In genomic region chr4:92129408-92129994, GRCh38 we compare ENCODE assay signal across 19 cellular contexts.
DNase-seq lines count a peak whose midpoint lies in the region; ATAC-seq, FAIRE-seq and TF ChIP-seq lines count a peak whose summit lies in the region.
"Had no signal": no experiment of that assay in that cellular context is flagged by ENCODE, and none has a peak within 500 bp of the region (broad histone marks: within the 10 kb centered on the region; RNA-seq: fewer than 3 reads in every experiment).

No MANE protein-coding gene starts in this region.

- peak; percentile 28 for ATAC-seq in gastroesophageal sphincter
- ATAC-seq in HG03039 (IDR thresholded peaks at IDR 0.05; ENCODE audit: unreplicated experiment) = no peak
- ATAC-seq: K562 had no signal

- TF ChIP-seq CTCF in astrocyte (IDR thresholded peaks at IDR 0.05; ENCODE audit: insufficient read depth, low read depth, low read length) (no peak), gastroesophageal sphincter (IDR thresholded peaks at IDR 0.05) (no peak), spleen (IDR thresholded peaks at IDR 0.05 in 8 of 11, conservative IDR thresholded peaks at IDR 0.05 in 3 of 11) (no peak), foreskin fibroblast (IDR thresholded peaks at IDR 0.05; ENCODE audit: low read depth, low read length) (no peak), type B pancreatic cell (conservative IDR thresholded peaks at IDR 0.05) (no peak)

- H3K4me1 ChIP-seq in astrocyte (ENCODE audit: insufficient read depth, low read length) (no peaks in the 10 kb centered on the region), gastroesophageal sphincter (no peaks in the 10 kb centered on the region), spleen (no peaks in the 10 kb centered on the region)
- H3K4me1 ChIP-seq: BE2C had no signal

- H3K36me3 ChIP-seq in astrocyte (ENCODE audit: insufficient read depth, low read length) = no peaks in the 10 kb centered on the region
- no peaks in the 10 kb centered on the region for H3K36me3 ChIP-seq in gastroesophageal sphincter
- H3K36me3 ChIP-seq in spleen = no peaks in the 10 kb centered on the region
- H3K36me3 ChIP-seq: BE2C had no signal

- intact Hi-C loops in spleen (cut with DNase I; ENCODE audit: low total_unique reads) = no loop called here

- peak overlapping the region; percentile 44 for H3K27ac Mint-ChIP-seq in astrocyte (ENCODE audit: unreplicated experiment)
- H3K27ac Mint-ChIP-seq in type B pancreatic cell = no peak overlapping the region
- H3K27ac Mint-ChIP-seq: CD4-positive, CD25-positive, alpha-beta regulatory T cell; CD8-positive, alpha-beta memory T cell; H9 had no signal

- FAIRE-seq in astrocyte (lab: Jason Lieb, UNC) = no peak
- FAIRE-seq: D721Med, G401.6, GM12892, GM18507, K562 had no signal

- H3K9me3 Mint-ChIP-seq in astrocyte (ENCODE audit: unreplicated experiment) = no peaks in the 10 kb centered on the region
- peaks cover 3% of the 10 kb centered on the region for H3K9me3 Mint-ChIP-seq in type B pancreatic cell

- no peak overlapping the region for H2AFZ ChIP-seq in astrocyte (ENCODE audit: low read depth, low read length)

- DNase-seq in astrocyte (ENCODE audit: low read depth) = no peak
- DNase-seq in spleen = peak; percentile 44
- DNase-seq in foreskin fibroblast = no peak
- no peak for DNase-seq in type B pancreatic cell (ENCODE audit: extremely low spot score, unreplicated experiment)
- DNase-seq: ACHN; BE2C; C1 segment of cervical spinal cord; CD4-positive, CD25-positive, alpha-beta regulatory T cell; CD8-positive, alpha-beta memory T cell; COR-L47; GOT3; H9 had no signal

- H3K4me3 Mint-ChIP-seq in astrocyte (ENCODE audit: unreplicated experiment) (no peak overlapping the region), type B pancreatic cell (no peak overlapping the region)
- H3K4me3 Mint-ChIP-seq: CD4-positive, CD25-positive, alpha-beta regulatory T cell; CD8-positive, alpha-beta memory T cell; H9 had no signal

- H3K9ac ChIP-seq in astrocyte (ENCODE audit: low read length) = no peak overlapping the region

- H3K27me3 ChIP-seq in astrocyte (ENCODE audit: insufficient read depth, low read length) (no peaks in the 10 kb centered on the region), gastroesophageal sphincter (no peaks in the 10 kb centered on the region), spleen (replicated peaks in 1 of 7) (no peaks in the 10 kb centered on the region)
- H3K27me3 ChIP-seq: BE2C had no signal

- H3K4me2 ChIP-seq in astrocyte (ENCODE audit: low read length) = no peak overlapping the region

- H3K36me3 Mint-ChIP-seq in astrocyte (ENCODE audit: low read depth, unreplicated experiment) = no peaks in the 10 kb centered on the region
- H3K36me3 Mint-ChIP-seq in type B pancreatic cell = no peaks in the 10 kb centered on the region
- H3K36me3 Mint-ChIP-seq: CD4-positive, CD25-positive, alpha-beta regulatory T cell; CD8-positive, alpha-beta memory T cell had no signal

- peaks cover 3% of the 10 kb centered on the region for H3K9me3 ChIP-seq in astrocyte (ENCODE audit: insufficient read depth, low read depth, low read length)
- H3K9me3 ChIP-seq in gastroesophageal sphincter = peaks cover 0 to 11% (median 0%) of the 10 kb centered on the region in 3 donors
- peaks cover 0 to 46% (median 43%) of the 10 kb centered on the region in 8 donors for H3K9me3 ChIP-seq in spleen
- H3K9me3 ChIP-seq: BE2C had no signal

- H3K4me3 ChIP-seq in astrocyte (ENCODE audit: insufficient read depth, low read depth, low read length) = no peak overlapping the region
- H3K4me3 ChIP-seq in gastroesophageal sphincter = no peak overlapping the region
- H3K4me3 ChIP-seq in spleen = no peak overlapping the region
- no peak overlapping the region for H3K4me3 ChIP-seq in foreskin fibroblast (ENCODE audit: low read depth in 1 of 2, low read length in 2 of 2)
- H3K4me3 ChIP-seq: K562 had no signal

- no peaks in the 10 kb centered on the region for H3K79me2 ChIP-seq in astrocyte (ENCODE audit: insufficient read depth, low read length)

- H3K27me3 Mint-ChIP-seq in astrocyte (ENCODE audit: low read depth, unreplicated experiment) (no peaks in the 10 kb centered on the region), type B pancreatic cell (no peaks in the 10 kb centered on the region)
- H3K27me3 Mint-ChIP-seq: CD4-positive, CD25-positive, alpha-beta regulatory T cell; CD8-positive, alpha-beta memory T cell had no signal

- no peak for TF ChIP-seq EP300 in gastroesophageal sphincter (IDR thresholded peaks at IDR 0.05)

- no peak for TF ChIP-seq POLR2A in gastroesophageal sphincter (IDR thresholded peaks at IDR 0.05)
- no peak for TF ChIP-seq POLR2A in spleen (IDR thresholded peaks at IDR 0.05)

- WGBS in gastroesophageal sphincter (ENCODE audit: low coverage in 1 of 2), 2 donors = no CpG with 5 or more reads among the region's 5 CpGs
- 67 to 79% (median 75%) methylated on average over 4 to 5 of the region's 5 CpGs for WGBS in spleen, 5 donors

- no peaks in the 10 kb centered on the region for H4K20me1 ChIP-seq in astrocyte (ENCODE audit: insufficient read depth, low read length)

- H3K27ac ChIP-seq in astrocyte (ENCODE audit: low read depth, low read length) = no peak overlapping the region
- H3K27ac ChIP-seq in gastroesophageal sphincter = no peak overlapping the region
- H3K27ac ChIP-seq in spleen = no peak overlapping the region

- H3K4me1 Mint-ChIP-seq in astrocyte (ENCODE audit: low read depth, unreplicated experiment) (peaks cover 9% of the 10 kb centered on the region), type B pancreatic cell (ENCODE audit: unreplicated experiment) (no peaks in the 10 kb centered on the region)
- H3K4me1 Mint-ChIP-seq: CD4-positive, CD25-positive, alpha-beta regulatory T cell; CD8-positive, alpha-beta memory T cell; H9 had no signal
